ENCODE assay signal across 14 cellular contexts in genomic region chr14:95763032-95763431, GRCh38. TPM values are rescaled to one million over a fixed set of nuclear protein-coding genes. Genes with fewer than 3 reads are reported as not detected.
"Had no signal": no experiment of that assay in that cellular context is flagged by ENCODE, and none has a peak within 500 bp of the region (broad histone marks: within the 10 kb centered on the region; RNA-seq: fewer than 3 reads in every experiment).

No MANE protein-coding gene starts in this region.

RNA-seq across cellular contexts. Expression of gene TCL1A, which starts 49.1 kb away (rescaled TPM):
- total RNA-seq: kidney epithelial cell, left cardiac atrium, left lobe of liver, left lung, left ventricle myocardium inferior, left ventricle myocardium superior, lower leg skin, lower lobe of right lung, lung microvascular endothelial cell, mammary epithelial cell, mesenteric fat pad, mesothelial cell of epicardium, myocyte had no signal
- polyA plus RNA-seq: keratinocyte, mammary epithelial cell had no signal
